18 cellular contexts compared by ENCODE assay signal in genomic region chr2:148802448-148803220, GRCh38.
"Had no signal": no experiment of that assay in that cellular context is flagged by ENCODE, and none has a peak within 500 bp of the region (broad histone marks: within the 10 kb centered on the region; RNA-seq: fewer than 3 reads in every experiment).

No MANE protein-coding gene starts in this region.

- H3K27me3 ChIP-seq: esophagus squamous epithelium, neutrophil, ovary, right atrium auricular region, upper lobe of left lung had no signal

- H3K36me3 ChIP-seq: esophagus squamous epithelium, left ventricle myocardium inferior, neutrophil, ovary, prostate gland, right atrium auricular region, upper lobe of left lung had no signal

- H3K4me1 ChIP-seq: esophagus squamous epithelium, left ventricle myocardium inferior, prostate gland, right atrium auricular region, upper lobe of left lung had no signal

- H3K27ac ChIP-seq: esophagus squamous epithelium, left ventricle myocardium inferior, neutrophil, ovary, prostate gland, right atrium auricular region, upper lobe of left lung, VCaP had no signal

- H3K9me3 ChIP-seq: esophagus squamous epithelium, neutrophil, ovary, prostate gland, upper lobe of left lung had no signal

- ATAC-seq: activated CD4-positive, CD25-positive, alpha-beta regulatory T cell treated with anti-CD3 and anti-CD28 coated beads, Interleukin-2, amount 50 U/mL, for 24 hours; activated T-cell treated with anti-CD3 and anti-CD28 coated beads, Interleukin-2, amount 50 U/mL, for 72 hours had no signal

- DNase-seq: activated CD4-positive, alpha-beta memory T cell treated with anti-CD3 and anti-CD28 coated beads, Interleukin-2, amount 10 ng/mL, durations not matched to agents 7 days and 5 days; activated CD4-positive, alpha-beta T cell treated with anti-CD3 and anti-CD28 coated beads, Interleukin-2, amount 10 ng/mL, durations not matched to agents 24 days and 14 days; activated effector memory CD4-positive, alpha-beta T cell treated with anti-CD3 and anti-CD28 coated beads, Interleukin-2, amount 50 U/mL, for 16 hours; activated naive CD4-positive, alpha-beta T cell treated with anti-CD3 and anti-CD28 coated beads, Interleukin-2, amount 10 ng/mL, durations not matched to agents 7 days and 5 days; activated T-cell treated with anti-CD3 and anti-CD28 coated beads, Interleukin-2, amount 50 U/mL, for 72 hours; effector CD8-positive, alpha-beta T cell; esophagus squamous epithelium; left ventricle myocardium inferior; midbrain; ovary; stimulated activated CD4-positive, alpha-beta T cell treated with anti-CD3 and anti-CD28 coated beads, Interleukin-4, amount 100 ng/mL, for 24 hours; stimulated activated naive CD4-positive, alpha-beta T cell treated with Interleukin-2 at 50 U/mL for 16 hours; upper lobe of left lung had no signal

- H3K4me3 ChIP-seq: esophagus squamous epithelium, left ventricle myocardium inferior, ovary, prostate gland, right atrium auricular region, upper lobe of left lung had no signal
